Comparison of ENCODE assay signal across 1 cellular context in genomic region chr10:45672201-45673073, GRCh38.
TF ChIP-seq lines count a peak whose summit lies in the region.

Gene ZFAND4, minus strand, starts transcription at chr10:45672772. Its CDS starts 9,047 bp downstream, at chr10:45663725.

TF ChIP-seq in HepG2, 621 proteins besides CTCF, POLR2A, EP300 and RAD21 (continued from another document and continues in another):
- no peak; the same call in 1 of the 2 replicates for TF ChIP-seq ZMAT3 (CRISPR knock-in tag; conservative IDR thresholded peaks at IDR 0.05)
- 0 out of 2 replicates have a peak, but pooled peaks have one; percentile 5 for TF ChIP-seq ZNF510 (CRISPR knock-in tag; IDR thresholded peaks at IDR 0.05; ENCODE audit: low read depth)
- no peak; the same call in 1 of the 2 replicates for TF ChIP-seq ZNF484 (CRISPR knock-in tag; IDR thresholded peaks at IDR 0.05; ENCODE audit: borderline replicate concordance, low read depth)
- TF ChIP-seq SUZ12 (IDR thresholded peaks at IDR 0.05; ENCODE audit: low read depth, low read length): no peak
- no peak for TF ChIP-seq ZIK1 (CRISPR knock-in tag; IDR thresholded peaks at IDR 0.05; ENCODE audit: borderline replicate concordance, low read depth)
- no peak for TF ChIP-seq CENPX (CRISPR knock-in tag; IDR thresholded peaks at IDR 0.05)
- peak; percentile 28; the same call in 1 of the 2 replicates for TF ChIP-seq NFKB2 (CRISPR knock-in tag; IDR thresholded peaks at IDR 0.05; ENCODE audit: borderline replicate concordance)
- TF ChIP-seq ZNF746 (CRISPR knock-in tag; IDR thresholded peaks at IDR 0.05): peak; percentile 63; the same call in 1 of the 2 replicates
- TF ChIP-seq ZNF431 (CRISPR knock-in tag; IDR thresholded peaks at IDR 0.05; ENCODE audit: borderline replicate concordance, low read depth): no peak
- peak; percentile 11; the same call in 1 of the 2 replicates for TF ChIP-seq GATAD2A (CRISPR knock-in tag; IDR thresholded peaks at IDR 0.05)
- TF ChIP-seq GMEB2 (CRISPR knock-in tag; IDR thresholded peaks at IDR 0.05; ENCODE audit: low read depth): 0 out of 2 replicates have a peak, but pooled peaks have one; percentile 22
- TF ChIP-seq ZMYM4 (CRISPR knock-in tag; IDR thresholded peaks at IDR 0.05): peak; percentile 96
- TF ChIP-seq ZGPAT (CRISPR knock-in tag; IDR thresholded peaks at IDR 0.05): peak; percentile 68
- TF ChIP-seq ATF6 (CRISPR knock-in tag; conservative IDR thresholded peaks at IDR 0.05): no peak
- TF ChIP-seq AFF4 (CRISPR knock-in tag; IDR thresholded peaks at IDR 0.05): no peak; the same call in 1 of the 2 replicates
- no peak for TF ChIP-seq ZFAT (CRISPR knock-in tag; conservative IDR thresholded peaks at IDR 0.05)
- no peak for TF ChIP-seq ZBTB39 (CRISPR knock-in tag; IDR thresholded peaks at IDR 0.05)
- TF ChIP-seq ZNF30 (CRISPR knock-in tag; IDR thresholded peaks at IDR 0.05): no peak
- TF ChIP-seq ELF3 (CRISPR knock-in tag; IDR thresholded peaks at IDR 0.05): peak; percentile 68
- peak; percentile 80 for TF ChIP-seq SALL1 (CRISPR knock-in tag; IDR thresholded peaks at IDR 0.05)
- no peak; the same call in 1 of the 2 replicates for TF ChIP-seq SNAPC2 (CRISPR knock-in tag; IDR thresholded peaks at IDR 0.05)
- no peak for TF ChIP-seq ZNF513 (CRISPR knock-in tag; conservative IDR thresholded peaks at IDR 0.05)
- no peak; the same call in 1 of the 2 replicates for TF ChIP-seq HNF1A (IDR thresholded peaks at IDR 0.05; ENCODE audit: low read depth)
- TF ChIP-seq HNF1A (CRISPR knock-in tag; IDR thresholded peaks at IDR 0.05; ENCODE audit: borderline replicate concordance): no peak
- peak; percentile 86 for TF ChIP-seq ZFX (CRISPR knock-in tag; IDR thresholded peaks at IDR 0.05; ENCODE audit: low read depth)
- TF ChIP-seq DMAP1 (CRISPR knock-in tag; IDR thresholded peaks at IDR 0.05): no peak; the same call in 1 of the 2 replicates
- TF ChIP-seq ZNF281 (CRISPR knock-in tag; IDR thresholded peaks at IDR 0.05; ENCODE audit: borderline replicate concordance): no peak
- no peak for TF ChIP-seq ZMYM3 (CRISPR knock-in tag; IDR thresholded peaks at IDR 0.05)
- TF ChIP-seq ZNF256 (CRISPR knock-in tag; conservative IDR thresholded peaks at IDR 0.05): 0 out of 2 replicates have a peak, but pooled peaks have one; percentile 54
- peak; percentile 67; the same call in 1 of the 2 replicates for TF ChIP-seq REPIN1 (CRISPR knock-in tag; IDR thresholded peaks at IDR 0.05; ENCODE audit: borderline replicate concordance, low read depth)
- 0 out of 2 replicates have a peak, but pooled peaks have one; percentile 77 for TF ChIP-seq CERS6 (CRISPR knock-in tag; IDR thresholded peaks at IDR 0.05)
